ENCODE assay signal across 1 cellular context in genomic region chr6:32288426-32288825, GRCh38.
TF ChIP-seq lines count a peak whose summit lies in the region.

No MANE protein-coding gene starts in this region.

TF ChIP-seq in K562, 482 proteins besides CTCF, POLR2A, EP300 and RAD21 (continued from another document):
- TF ChIP-seq ZNF707 (CRISPR knock-in tag; conservative IDR thresholded peaks at IDR 0.05): no peak
- TF ChIP-seq SNRNP70 (optimal IDR thresholded peaks at IDR 0.05; ENCODE audit: low read depth, low read length): no peak
- no peak for TF ChIP-seq ATF2 (CRISPR knock-in tag; IDR thresholded peaks at IDR 0.05)
- no peak for TF ChIP-seq FOXJ3 (CRISPR knock-in tag; IDR thresholded peaks at IDR 0.05)
- TF ChIP-seq, protein P1, sequence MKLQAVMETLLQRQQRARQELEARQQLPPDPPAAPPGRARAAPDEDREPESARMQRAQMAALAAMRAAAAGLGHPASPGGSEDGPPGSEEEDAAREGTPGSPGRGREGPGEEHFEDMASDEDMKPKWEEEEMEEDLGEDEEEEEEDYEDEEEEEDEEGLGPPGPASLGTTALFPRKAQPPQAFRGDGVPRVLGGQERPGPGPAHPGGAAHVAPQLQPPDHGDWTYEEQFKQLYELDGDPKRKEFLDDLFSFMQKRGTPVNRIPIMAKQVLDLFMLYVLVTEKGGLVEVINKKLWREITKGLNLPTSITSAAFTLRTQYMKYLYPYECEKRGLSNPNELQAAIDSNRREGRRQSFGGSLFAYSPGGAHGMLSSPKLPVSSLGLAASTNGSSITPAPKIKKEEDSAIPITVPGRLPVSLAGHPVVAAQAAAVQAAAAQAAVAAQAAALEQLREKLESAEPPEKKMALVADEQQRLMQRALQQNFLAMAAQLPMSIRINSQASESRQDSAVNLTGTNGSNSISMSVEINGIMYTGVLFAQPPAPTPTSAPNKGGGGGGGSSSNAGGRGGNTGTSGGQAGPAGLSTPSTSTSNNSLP (IDR thresholded peaks at IDR 0.05; ENCODE audit: borderline replicate concordance, low read depth, low read length): 0 out of 2 replicates have a peak, but pooled peaks have one; percentile 51
- TF ChIP-seq, protein P2, sequence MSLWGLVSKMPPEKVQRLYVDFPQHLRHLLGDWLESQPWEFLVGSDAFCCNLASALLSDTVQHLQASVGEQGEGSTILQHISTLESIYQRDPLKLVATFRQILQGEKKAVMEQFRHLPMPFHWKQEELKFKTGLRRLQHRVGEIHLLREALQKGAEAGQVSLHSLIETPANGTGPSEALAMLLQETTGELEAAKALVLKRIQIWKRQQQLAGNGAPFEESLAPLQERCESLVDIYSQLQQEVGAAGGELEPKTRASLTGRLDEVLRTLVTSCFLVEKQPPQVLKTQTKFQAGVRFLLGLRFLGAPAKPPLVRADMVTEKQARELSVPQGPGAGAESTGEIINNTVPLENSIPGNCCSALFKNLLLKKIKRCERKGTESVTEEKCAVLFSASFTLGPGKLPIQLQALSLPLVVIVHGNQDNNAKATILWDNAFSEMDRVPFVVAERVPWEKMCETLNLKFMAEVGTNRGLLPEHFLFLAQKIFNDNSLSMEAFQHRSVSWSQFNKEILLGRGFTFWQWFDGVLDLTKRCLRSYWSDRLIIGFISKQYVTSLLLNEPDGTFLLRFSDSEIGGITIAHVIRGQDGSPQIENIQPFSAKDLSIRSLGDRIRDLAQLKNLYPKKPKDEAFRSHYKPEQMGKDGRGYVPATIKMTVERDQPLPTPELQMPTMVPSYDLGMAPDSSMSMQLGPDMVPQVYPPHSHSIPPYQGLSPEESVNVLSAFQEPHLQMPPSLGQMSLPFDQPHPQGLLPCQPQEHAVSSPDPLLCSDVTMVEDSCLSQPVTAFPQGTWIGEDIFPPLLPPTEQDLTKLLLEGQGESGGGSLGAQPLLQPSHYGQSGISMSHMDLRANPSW (CRISPR knock-in tag; IDR thresholded peaks at IDR 0.05): no peak
- peak; percentile 28; the same call in 1 of the 2 replicates for TF ChIP-seq ELF1 (tag; IDR thresholded peaks at IDR 0.05)
- no peak for TF ChIP-seq ERF (CRISPR knock-in tag; IDR thresholded peaks at IDR 0.05)
- TF ChIP-seq DPF2 (IDR thresholded peaks at IDR 0.05): peak; percentile 89
- TF ChIP-seq CBX3 (IDR thresholded peaks at IDR 0.05; ENCODE audit: borderline replicate concordance in 1 of 2, low read length in 2 of 2): peak in 1 of 2 experiments; percentile 37; a peak in 1 of 3 replicates
- TF ChIP-seq CTCFL (IDR thresholded peaks at IDR 0.05; ENCODE audit: borderline replicate concordance, insufficient read depth, low read depth, low read length, poor library complexity, severe bottlenecking): no peak
- TF ChIP-seq XRCC3 (IDR thresholded peaks at IDR 0.05): no peak
- no peak for TF ChIP-seq SETDB1 (IDR thresholded peaks at IDR 0.05; ENCODE audit: low read length)
- no peak for TF ChIP-seq ZC3H11A (IDR thresholded peaks at IDR 0.05; ENCODE audit: low read depth, low read length)
- TF ChIP-seq ZEB2 (IDR thresholded peaks at IDR 0.05): peak; percentile 41; the same call in 1 of the 2 replicates
- no peak for TF ChIP-seq HNRNPL (IDR thresholded peaks at IDR 0.05; ENCODE audit: low read depth, low read length)
- no peak for TF ChIP-seq RBM34 (IDR thresholded peaks at IDR 0.05; ENCODE audit: borderline replicate concordance, insufficient read depth, low read length)
- peak; percentile 72 for TF ChIP-seq FOXJ2 (tag; IDR thresholded peaks at IDR 0.05)
- TF ChIP-seq TCF3 (CRISPR knock-in tag; IDR thresholded peaks at IDR 0.05): peak; percentile 85
- TF ChIP-seq CBFA2T3 (IDR thresholded peaks at IDR 0.05): peak; percentile 90
- TF ChIP-seq ZNF589 (CRISPR knock-in tag; IDR thresholded peaks at IDR 0.05; ENCODE audit: low read depth): peak; percentile 42; the same call in 1 of the 2 replicates
- TF ChIP-seq CCNT2 (IDR thresholded peaks at IDR 0.05; ENCODE audit: borderline replicate concordance, extremely low read depth, insufficient read length, low read depth, low read length): peak; percentile 89
- no peak for TF ChIP-seq MITF (IDR thresholded peaks at IDR 0.05)
